In genomic region chr7:43291789-43292188, GRCh38 we compare ENCODE assay signal across 26 cellular contexts.
"Had no signal": no experiment of that assay in that cellular context is flagged by ENCODE, and none has a peak within 500 bp of the region (broad histone marks: within the 10 kb centered on the region; RNA-seq: fewer than 3 reads in every experiment).

No MANE protein-coding gene starts in this region.

- H3K27me3 ChIP-seq: ascending aorta, body of pancreas had no signal

- H3K36me3 Mint-ChIP-seq: activated CD8-positive, alpha-beta memory T cell treated with anti-CD3 and anti-CD28 coated beads, Interleukin-2, amount 10 ng/mL, durations not matched to agents 7 days and 5 days had no signal

- H3K4me3 Mint-ChIP-seq: activated CD8-positive, alpha-beta memory T cell treated with anti-CD3 and anti-CD28 coated beads, Interleukin-2, amount 10 ng/mL, durations not matched to agents 7 days and 5 days; activated naive CD8-positive, alpha-beta T cell treated with anti-CD3 and anti-CD28 coated beads, Interleukin-2, amount 50 U/mL, for 24 hours; activated T-cell treated with anti-CD3 and anti-CD28 coated beads, Interleukin-2, amount 50 U/mL, for 4 hours had no signal

- H3K4me1 ChIP-seq: ascending aorta, body of pancreas had no signal

- DNase-seq: activated CD4-positive, alpha-beta T cell treated with anti-CD3 and anti-CD28 coated beads for 48 hours; activated CD4-positive, alpha-beta T cell treated with anti-CD3 and anti-CD28 coated beads, Interleukin-2, amount 50 U/mL, for 48 hours; activated CD8-positive, alpha-beta memory T cell treated with anti-CD3 and anti-CD28 coated beads, Interleukin-2, amount 10 ng/mL, durations not matched to agents 7 days and 5 days; activated effector memory CD4-positive, alpha-beta T cell treated with anti-CD3 and anti-CD28 coated beads, Interleukin-2, amount 50 U/mL, for 16 hours; activated naive CD4-positive, alpha-beta T cell treated with Interleukin-2 at 50 U/mL for 16 hours; activated naive CD8-positive, alpha-beta T cell treated with anti-CD3 and anti-CD28 coated beads, Interleukin-2, amount 50 U/mL, for 24 hours; activated T-cell treated with anti-CD3 and anti-CD28 coated beads, Interleukin-2, amount 50 U/mL, for 4 hours; amniotic stem cell; body of pancreas; central memory CD4-positive, alpha-beta T cell; KBM-7; NCI-H1048; NCI-H1417; NCI-H1694; NCI-H2029; NCI-H345; NCI-H510A; NCI-H526 treated with DMSO at 0.1 percent for 48 hours; NCI-H82; RPMI8226; T-helper 1 cell had no signal

- H3K4me3 ChIP-seq: ascending aorta, body of pancreas, SK-N-MC had no signal

- H3K27ac Mint-ChIP-seq: activated CD8-positive, alpha-beta memory T cell treated with anti-CD3 and anti-CD28 coated beads, Interleukin-2, amount 10 ng/mL, durations not matched to agents 7 days and 5 days; activated naive CD4-positive, alpha-beta T cell treated with anti-CD3 and anti-CD28 coated beads, Interleukin-2, amount 50 U/mL, for 72 hours; activated naive CD8-positive, alpha-beta T cell treated with anti-CD3 and anti-CD28 coated beads, Interleukin-2, amount 50 U/mL, for 24 hours had no signal

- H3K27ac ChIP-seq: ascending aorta, body of pancreas, SK-N-MC, VCaP had no signal

- H3K36me3 ChIP-seq: ascending aorta had no signal

- ATAC-seq: activated CD8-positive, alpha-beta memory T cell treated with anti-CD3 and anti-CD28 coated beads, Interleukin-2, amount 10 ng/mL, durations not matched to agents 7 days and 5 days; activated naive CD4-positive, alpha-beta T cell treated with anti-CD3 and anti-CD28 coated beads, Interleukin-2, amount 50 U/mL, for 72 hours; activated naive CD8-positive, alpha-beta T cell treated with anti-CD3 and anti-CD28 coated beads, Interleukin-2, amount 50 U/mL, for 24 hours; activated T-cell treated with anti-CD3 and anti-CD28 coated beads, Interleukin-2, amount 50 U/mL, for 4 hours; body of pancreas; Right ventricle myocardium inferior had no signal

- H3K9me3 ChIP-seq: body of pancreas had no signal

- H3K4me1 Mint-ChIP-seq: activated CD8-positive, alpha-beta memory T cell treated with anti-CD3 and anti-CD28 coated beads, Interleukin-2, amount 10 ng/mL, durations not matched to agents 7 days and 5 days; activated naive CD8-positive, alpha-beta T cell treated with anti-CD3 and anti-CD28 coated beads, Interleukin-2, amount 50 U/mL, for 24 hours had no signal
